ENCODE assay signal across 1 cellular context in genomic region chr19:33176670-33177416, GRCh38.
TF ChIP-seq lines count a peak whose summit lies in the region.

No MANE protein-coding gene starts in this region.

TF ChIP-seq in GM12878, 131 proteins besides CTCF, POLR2A, EP300 and RAD21 (continued from another document and continues in another):
- peak; percentile 79; the same call in 1 of the 2 replicates for TF ChIP-seq HSF1 (IDR thresholded peaks at IDR 0.05; ENCODE audit: low read depth, low read length)
- TF ChIP-seq NRF1 (conservative IDR thresholded peaks at IDR 0.05; ENCODE audit: low read depth, low read length): peak; percentile 93
- peak; percentile 76 for TF ChIP-seq NKRF (conservative IDR thresholded peaks at IDR 0.05)
- peak; percentile 54 to 94 for TF ChIP-seq EGR1 (IDR thresholded peaks at IDR 0.05; ENCODE audit: borderline replicate concordance in 1 of 2, low read depth in 2 of 2, low read length in 2 of 2)
- peak; percentile 99 for TF ChIP-seq SREBF2 (IDR thresholded peaks at IDR 0.05; ENCODE audit: low read length)
- TF ChIP-seq TARDBP (IDR thresholded peaks at IDR 0.05; ENCODE audit: borderline replicate concordance): peak; percentile 92
- peak; percentile 92 for TF ChIP-seq SKIL (IDR thresholded peaks at IDR 0.05; ENCODE audit: low read depth, poor library complexity, severe bottlenecking)
- peak; percentile 70 for TF ChIP-seq NR2F1 (conservative IDR thresholded peaks at IDR 0.05)
- peak; percentile 48; the same call in 1 of the 2 replicates for TF ChIP-seq ASH2L (IDR thresholded peaks at IDR 0.05; ENCODE audit: borderline replicate concordance, low read depth)
- peak; percentile 25; the same call in 1 of the 2 replicates for TF ChIP-seq LARP7 (IDR thresholded peaks at IDR 0.05)
- no peak for TF ChIP-seq ZBED1 (IDR thresholded peaks at IDR 0.05; ENCODE audit: borderline replicate concordance)
- no peak for TF ChIP-seq WRNIP1 (IDR thresholded peaks at IDR 0.05; ENCODE audit: borderline replicate concordance, low read depth, low read length)
- TF ChIP-seq ZNF687 (IDR thresholded peaks at IDR 0.05): peak; percentile 71
- TF ChIP-seq SIN3A (IDR thresholded peaks at IDR 0.05; ENCODE audit: low read depth, low read length): 0 out of 2 replicates have a peak, but pooled peaks have one; percentile 60
- peak; percentile 26 for TF ChIP-seq STAT1 (conservative IDR thresholded peaks at IDR 0.05)
- TF ChIP-seq RUNX3 (IDR thresholded peaks at IDR 0.05; ENCODE audit: low read length): peak; percentile 39
- TF ChIP-seq IKZF1 (conservative IDR thresholded peaks at IDR 0.05): peak; percentile 97
- peak; percentile 87 for TF ChIP-seq E4F1 (IDR thresholded peaks at IDR 0.05; ENCODE audit: borderline replicate concordance, partially characterized antibody)
- TF ChIP-seq ATF7 (IDR thresholded peaks at IDR 0.05; ENCODE audit: low read depth): peak; percentile 54; the same call in 1 of the 2 replicates
- TF ChIP-seq TCF12 (IDR thresholded peaks at IDR 0.05; ENCODE audit: low read depth, low read length): peak; percentile 77; the same call in 1 of the 2 replicates
- no peak for TF ChIP-seq SUPT20H (IDR thresholded peaks at IDR 0.05; ENCODE audit: borderline replicate concordance, control insufficient read depth, low read depth, low read length)
- peak; percentile 82; the same call in 1 of the 2 replicates for TF ChIP-seq ESRRA (IDR thresholded peaks at IDR 0.05; ENCODE audit: low read length)
- peak; percentile 95 for TF ChIP-seq POLR2AphosphoS5 (IDR thresholded peaks at IDR 0.05; ENCODE audit: low read length)
- no peak; the same call in 2 of the 3 replicates for TF ChIP-seq POU2F2 (IDR thresholded peaks at IDR 0.05; ENCODE audit: borderline replicate concordance, low read depth, low read length)
- peak; percentile 55 for TF ChIP-seq CBFB (IDR thresholded peaks at IDR 0.05; ENCODE audit: low read depth)
- 0 out of 2 replicates have a peak, but pooled peaks have one; percentile 4 for TF ChIP-seq SPI1 (IDR thresholded peaks at IDR 0.05; ENCODE audit: borderline replicate concordance, insufficient read depth, low read depth, low read length)
- peak; percentile 92 for TF ChIP-seq NBN (IDR thresholded peaks at IDR 0.05)
- peak; percentile 84 for TF ChIP-seq ZNF207 (IDR thresholded peaks at IDR 0.05; ENCODE audit: borderline replicate concordance)
- 0 out of 2 replicates have a peak, but pooled peaks have one; percentile 12 for TF ChIP-seq TCF7 (IDR thresholded peaks at IDR 0.05; ENCODE audit: borderline replicate concordance)
- no peak for TF ChIP-seq IRF4 (IDR thresholded peaks at IDR 0.05; ENCODE audit: low read depth, low read length)
- peak; percentile 96 for TF ChIP-seq PML (IDR thresholded peaks at IDR 0.05; ENCODE audit: low read length)
- no peak for TF ChIP-seq MYC (IDR thresholded peaks at IDR 0.05; ENCODE audit: insufficient read depth, insufficient read length, insufficient replicate concordance, low read length, severe bottlenecking)
- TF ChIP-seq RELB (IDR thresholded peaks at IDR 0.05; ENCODE audit: low read depth): peak; percentile 82; the same call in 1 of the 2 replicates
- TF ChIP-seq SRF (IDR thresholded peaks at IDR 0.05; ENCODE audit: low read depth in 2 of 2, low read length in 2 of 2): no peak
- TF ChIP-seq KLF5 (IDR thresholded peaks at IDR 0.05; ENCODE audit: partially characterized antibody): peak; percentile 70
- TF ChIP-seq SP1 (IDR thresholded peaks at IDR 0.05; ENCODE audit: low read depth, low read length): peak; percentile 75
- TF ChIP-seq BMI1 (IDR thresholded peaks at IDR 0.05; ENCODE audit: borderline replicate concordance): peak; percentile 96
- TF ChIP-seq PBX3 (IDR thresholded peaks at IDR 0.05; ENCODE audit: insufficient replicate concordance, low read depth, low read length): no peak
- TF ChIP-seq KAT2A (conservative IDR thresholded peaks at IDR 0.05; ENCODE audit: control insufficient read depth, low read depth, low read length): no peak
- TF ChIP-seq IKZF2 (IDR thresholded peaks at IDR 0.05): peak; percentile 95
- 0 out of 2 replicates have a peak, but pooled peaks have one; percentile 7 for TF ChIP-seq BCL11A (IDR thresholded peaks at IDR 0.05; ENCODE audit: low read depth, low read length)
- TF ChIP-seq SMARCA5 (IDR thresholded peaks at IDR 0.05): peak; percentile 58
- TF ChIP-seq ATF2 (IDR thresholded peaks at IDR 0.05; ENCODE audit: low read length): no peak
- 0 out of 2 replicates have a peak, but pooled peaks have one; percentile 85 for TF ChIP-seq RBBP5 (conservative IDR thresholded peaks at IDR 0.05)
- TF ChIP-seq CREB1 (IDR thresholded peaks at IDR 0.05; ENCODE audit: low read depth): peak; percentile 45
- peak; percentile 60; the same call in 1 of the 2 replicates for TF ChIP-seq SREBF1 (IDR thresholded peaks at IDR 0.05; ENCODE audit: low read length)
- peak; percentile 100 for TF ChIP-seq ZNF24 (IDR thresholded peaks at IDR 0.05)
- peak; percentile 88 for TF ChIP-seq FOXK2 (IDR thresholded peaks at IDR 0.05)
- TF ChIP-seq CBX5 (IDR thresholded peaks at IDR 0.05; ENCODE audit: low read depth): 0 out of 2 replicates have a peak, but pooled peaks have one; percentile 57
- TF ChIP-seq ZZZ3 (IDR thresholded peaks at IDR 0.05; ENCODE audit: control insufficient read depth, insufficient read length, low read depth): no peak
